ENCODE assay signal across 17 cellular contexts in genomic region chr9:16236326-16236725, GRCh38.
DNase-seq lines count a peak whose midpoint lies in the region; ATAC-seq and TF ChIP-seq lines count a peak whose summit lies in the region.
"Had no signal": no experiment of that assay in that cellular context is flagged by ENCODE, and none has a peak within 500 bp of the region (broad histone marks: within the 10 kb centered on the region; RNA-seq: fewer than 3 reads in every experiment).

No MANE protein-coding gene starts in this region.

- CTCF ChIA-PET in A673 (lab: Charles Lee), result no interaction called here
- CTCF ChIA-PET in HEK293T (lab: Yijun Ruan, JAX), result no interaction called here

- TF ChIP-seq CTCF in astrocyte of the spinal cord (IDR thresholded peaks at IDR 0.05; ENCODE audit: low read depth, low read length) (no peak), heart right ventricle (IDR thresholded peaks at IDR 0.05) (no peak), sigmoid colon (IDR thresholded peaks at IDR 0.05) (no peak), A673 (conservative IDR thresholded peaks at IDR 0.05; ENCODE audit: low read depth, low read length) (no peak)

- H3K27ac ChIP-seq in heart right ventricle (peak overlapping the region in 8 of 10 donors; percentile 12 to 78 (median 42)), sigmoid colon (peak overlapping the region in 2 of 4 donors; percentile 14 to 39), A673 (ENCODE audit: low read depth, low read length, poor library complexity, severe bottlenecking) (no peak overlapping the region)
- H3K27ac ChIP-seq: HL-60, right lobe of liver, WERI-Rb-1 had no signal

- TF ChIP-seq EP300 in sigmoid colon (IDR thresholded peaks at IDR 0.05), result peak in 1 of 4 donors; percentile 20

- ATAC-seq in heart right ventricle, result peak in 7 of 8 donors; percentile 39 to 74 (median 68)
- ATAC-seq: esophagus mucosa had no signal

- intact Hi-C loops in heart right ventricle (cut with DNase I), result no loop called here
- intact Hi-C loops in sigmoid colon (cut with DNase I), result no loop called here
- intact Hi-C loops in A673 (cut with micrococcal nuclease; ENCODE audit: unreplicated experiment), result no loop called here

- in situ Hi-C loops in Caki2 (cut with HindIII; ENCODE audit: low pct_unique_long_range_greater_than_20kb, low sequenced_read_pairs) (loop anchor here (25.0 kb wide), 1 partner anchor 101 kb away; no protein-coding TSS in a partner anchor), astrocyte of the spinal cord (cut with HindIII; ENCODE audit: low sequenced_read_pairs) (no loop called here)

- POLR2A ChIA-PET in A673 (lab: Charles Lee; ENCODE audit: low non-redundant PET) (no interaction called here), HEK293T (lab: Yijun Ruan, JAX) (no interaction called here)

- TF ChIP-seq POLR2A in sigmoid colon (IDR thresholded peaks at IDR 0.05), result no peak

- DNase-seq in Caki2 (ENCODE audit: low read depth) (peak; percentile 18), astrocyte of the spinal cord (ENCODE audit: low read depth, low spot score) (peak; percentile 46), heart right ventricle (no peak), sigmoid colon (peak; percentile 79), A673 (ENCODE audit: low spot score) (no peak), HEK293T (ENCODE audit: extremely low spot score) (no peak), RKO (ENCODE audit: low spot score) (no peak), activated gamma-delta T cell treated with Interleukin-2 at 50 U/mL for 16 hours (no peak)
- DNase-seq: activated naive CD4-positive, alpha-beta T cell treated with anti-CD3 and anti-CD28 coated beads, Interleukin-2, amount 50 U/mL, for 16 hours; CD4-positive, alpha-beta memory T cell; H7; Karpas-422; NCI-H2081 treated with DMSO at 0.1 percent for 48 hours; right lobe of liver; WERI-Rb-1 had no signal

- H3K36me3 ChIP-seq in heart right ventricle, result no peaks in the 10 kb centered on the region
- no peaks in the 10 kb centered on the region for H3K36me3 ChIP-seq in sigmoid colon
- no peaks in the 10 kb centered on the region for H3K36me3 ChIP-seq in A673 (ENCODE audit: insufficient read depth, low read length, poor library complexity, severe bottlenecking)
- H3K36me3 ChIP-seq: right lobe of liver, WERI-Rb-1 had no signal

- WGBS in heart right ventricle, 2 donors, result 65 to 75% methylated on average over 8 of the region's 8 CpGs
- WGBS in sigmoid colon, 2 donors, result 79 to 83% methylated on average over 8 of the region's 8 CpGs

- H3K4me3 ChIP-seq in astrocyte of the spinal cord (ENCODE audit: low read depth, low read length), result no peak overlapping the region
- no peak overlapping the region for H3K4me3 ChIP-seq in heart right ventricle
- no peak overlapping the region for H3K4me3 ChIP-seq in sigmoid colon
- H3K4me3 ChIP-seq in A673 (ENCODE audit: low read depth, low read length, poor library complexity, severe bottlenecking), result no peak overlapping the region
- H3K4me3 ChIP-seq: right lobe of liver had no signal

- no peaks in the 10 kb centered on the region for H3K27me3 ChIP-seq in heart right ventricle
- H3K27me3 ChIP-seq in sigmoid colon, result no peaks in the 10 kb centered on the region
- H3K27me3 ChIP-seq in A673 (replicated peaks; ENCODE audit: insufficient read depth, low read depth, low read length, poor library complexity), result no peaks in the 10 kb centered on the region
- H3K27me3 ChIP-seq: right lobe of liver had no signal

- peaks cover 0 to 10% (median 0%) of the 10 kb centered on the region in 9 donors for H3K4me1 ChIP-seq in heart right ventricle
- H3K4me1 ChIP-seq in sigmoid colon, result peaks cover 0 to 6% (median 2%) of the 10 kb centered on the region in 4 donors
- H3K4me1 ChIP-seq in A673 (ENCODE audit: insufficient read depth, low read length, poor library complexity, severe bottlenecking), result no peaks in the 10 kb centered on the region
- H3K4me1 ChIP-seq: right lobe of liver had no signal

- H3K9me3 ChIP-seq in heart right ventricle, result peaks cover 0 to 13% (median 0%) of the 10 kb centered on the region in 11 donors
- peaks cover 0 to 11% (median 0%) of the 10 kb centered on the region in 4 donors for H3K9me3 ChIP-seq in sigmoid colon
- no peaks in the 10 kb centered on the region for H3K9me3 ChIP-seq in A673 (ENCODE audit: low read depth, low read length, poor library complexity, severe bottlenecking)
- H3K9me3 ChIP-seq: right lobe of liver had no signal

- BruUV-seq in A673 (replicated peaks; lab: Mats Ljungman, UMichigan), result no TSS peak

TF ChIP-seq in HEK293T, 16 proteins besides CTCF, POLR2A, EP300 and RAD21:
- no peak for TF ChIP-seq FOXM1 (IDR thresholded peaks at IDR 0.05; ENCODE audit: borderline replicate concordance)
- TF ChIP-seq TARDBP (IDR thresholded peaks at IDR 0.05), result no peak
- TF ChIP-seq CTBP1 (IDR thresholded peaks at IDR 0.05; ENCODE audit: borderline replicate concordance), result no peak
- no peak for TF ChIP-seq ARNT (IDR thresholded peaks at IDR 0.05)
- TF ChIP-seq ZNF384 (IDR thresholded peaks at IDR 0.05), result no peak
- no peak for TF ChIP-seq FOXA1 (IDR thresholded peaks at IDR 0.05)

Comparison
In these comparisons a context has a peak if more than half of its experiments do, and no peak if none do; other contexts are left out.
1. DNase-seq: peak in Caki2 (single experiment), astrocyte of the spinal cord (single experiment) and sigmoid colon (single experiment); none in heart right ventricle (0 of 2), A673 (single experiment), HEK293T (single experiment), RKO (single experiment) and activated gamma-delta T cell treated with Interleukin-2 at 50 U/mL for 16 hours (single experiment).